8 cellular contexts compared by ENCODE assay signal in genomic region chr6:144582939-144583613, GRCh38.
DNase-seq lines count a peak whose midpoint lies in the region; ATAC-seq and TF ChIP-seq lines count a peak whose summit lies in the region.

No MANE protein-coding gene starts in this region.

- peaks cover 22% of the 10 kb centered on the region for H3K36me3 Mint-ChIP-seq in central memory CD8-positive, alpha-beta T cell (ENCODE audit: insufficient read depth)
- peaks cover 22% of the 10 kb centered on the region for H3K36me3 Mint-ChIP-seq in stimulated activated memory B cell treated with anti-CD40 and anti-IgM and Interleukin-4, amounts not matched to agents 10 μg/mL and 1 μg/mL and 100 μg/mL, for 72 hours

- peak overlapping the region; percentile 88 for H3K4me3 Mint-ChIP-seq in central memory CD8-positive, alpha-beta T cell
- peak overlapping the region; percentile 82 for H3K4me3 Mint-ChIP-seq in stimulated activated memory B cell treated with anti-CD40 and anti-IgM and Interleukin-4, amounts not matched to agents 10 μg/mL and 1 μg/mL and 100 μg/mL, for 72 hours

- peak; percentile 95 for ATAC-seq in GM21390 (IDR thresholded peaks at IDR 0.05; ENCODE audit: unreplicated experiment)
- peak; percentile 88 for ATAC-seq in central memory CD8-positive, alpha-beta T cell (replicated peaks; ENCODE audit: extremely low read depth, poor library complexity, severe bottlenecking)
- ATAC-seq in stimulated activated memory B cell treated with anti-CD40 and anti-IgM and Interleukin-4, amounts not matched to agents 10 μg/mL and 1 μg/mL and 100 μg/mL, for 72 hours = peak; percentile 92

- no peaks in the 10 kb centered on the region for H3K27me3 ChIP-seq in HL-60 (ENCODE audit: insufficient read depth, poor library complexity, severe bottlenecking)

- no peak for TF ChIP-seq CTCF in HL-60 (IDR thresholded peaks at IDR 0.05; ENCODE audit: insufficient read depth, low read length)

- H3K27me3 Mint-ChIP-seq in central memory CD8-positive, alpha-beta T cell = no peaks in the 10 kb centered on the region
- H3K27me3 Mint-ChIP-seq in stimulated activated memory B cell treated with anti-CD40 and anti-IgM and Interleukin-4, amounts not matched to agents 10 μg/mL and 1 μg/mL and 100 μg/mL, for 72 hours = no peaks in the 10 kb centered on the region

- peak overlapping the region; percentile 90 for H3K27ac Mint-ChIP-seq in central memory CD8-positive, alpha-beta T cell (ENCODE audit: low read depth)
- H3K27ac Mint-ChIP-seq in stimulated activated memory B cell treated with anti-CD40 and anti-IgM and Interleukin-4, amounts not matched to agents 10 μg/mL and 1 μg/mL and 100 μg/mL, for 72 hours = peak overlapping the region; percentile 46

- no peaks in the 10 kb centered on the region for H3K9me3 Mint-ChIP-seq in central memory CD8-positive, alpha-beta T cell
- no peaks in the 10 kb centered on the region for H3K9me3 Mint-ChIP-seq in stimulated activated memory B cell treated with anti-CD40 and anti-IgM and Interleukin-4, amounts not matched to agents 10 μg/mL and 1 μg/mL and 100 μg/mL, for 72 hours

- H3K4me1 Mint-ChIP-seq in central memory CD8-positive, alpha-beta T cell = peaks cover 32% of the 10 kb centered on the region
- H3K4me1 Mint-ChIP-seq in stimulated activated memory B cell treated with anti-CD40 and anti-IgM and Interleukin-4, amounts not matched to agents 10 μg/mL and 1 μg/mL and 100 μg/mL, for 72 hours = peaks cover 21% of the 10 kb centered on the region

- H3K27ac ChIP-seq in HL-60 (replicated peaks) = peak overlapping the region; percentile 10

- peak overlapping the region; percentile 29 for H3K4me3 ChIP-seq in HL-60 (replicated peaks; ENCODE audit: insufficient read depth, low read length)

- DNase-seq in EH (ENCODE audit: low read depth) (peak; percentile 48), HL-60 (ENCODE audit: low read depth in 1 of 2, low spot score in 1 of 2) (peak in 1 of 2 experiments; percentile 62), T-helper 22 cell (ENCODE audit: low read depth) (peak; percentile 12), medulla oblongata (ENCODE audit: extremely low spot score) (peak; percentile 38), ureter (ENCODE audit: low spot score) (no peak)
- peak in 1 of 2 donors; percentile 34 for DNase-seq in central memory CD8-positive, alpha-beta T cell (ENCODE audit: low spot score in 2 of 2)
